ENCODE assay signal across 9 cellular contexts in the genomic region with DNA sequence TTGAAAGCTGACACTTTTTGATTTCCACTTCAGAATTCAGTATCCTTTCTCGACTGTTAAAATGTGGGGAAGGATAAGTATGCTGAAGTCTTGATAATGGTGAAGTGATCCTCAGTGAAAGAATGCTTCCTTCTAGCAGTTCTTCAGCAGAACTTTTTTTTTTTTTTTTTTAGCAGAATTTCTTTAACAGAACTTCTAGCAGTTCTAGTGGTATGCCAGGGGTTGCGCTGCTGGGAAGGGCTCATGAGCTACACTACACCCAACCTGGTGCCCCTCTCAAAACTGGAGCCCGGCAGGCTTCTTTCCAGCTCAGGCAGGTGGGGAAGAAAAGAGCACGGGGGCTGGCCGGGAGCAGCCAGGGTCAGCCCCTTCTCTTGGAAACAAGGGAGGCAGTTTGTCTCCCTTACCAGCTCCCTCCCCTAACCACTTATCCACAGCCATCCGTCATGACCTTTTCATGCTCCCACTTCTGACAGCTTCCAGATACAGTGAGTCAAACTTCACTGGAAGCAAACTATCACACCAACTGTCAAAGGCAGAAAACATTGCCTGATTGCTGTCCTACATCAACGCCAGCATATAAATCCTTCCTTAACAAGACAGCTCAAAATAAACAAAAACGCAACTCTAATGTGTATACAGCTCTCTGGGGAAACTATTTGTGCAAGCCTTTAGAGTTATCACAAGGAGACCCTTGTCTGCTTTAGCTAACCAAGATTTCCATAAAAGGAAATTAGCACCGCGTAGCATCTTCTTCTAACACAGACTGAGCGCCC.
DNase-seq lines count a peak whose midpoint lies in the region; ATAC-seq and TF ChIP-seq lines count a peak whose summit lies in the region.
"Had no signal": no experiment of that assay in that cellular context is flagged by ENCODE, and none has a peak within 500 bp of the region (broad histone marks: within the 10 kb centered on the region; RNA-seq: fewer than 3 reads in every experiment).

No MANE protein-coding gene starts in this region.

- no peaks in the 10 kb centered on the region; the same call in 1 of the 2 replicates for H4K20me1 ChIP-seq in GM23338 (replicated peaks; ENCODE audit: insufficient read depth)

- ATAC-seq in GM23338: peak; percentile 84
- ATAC-seq in SK-N-SH treated with all-trans-retinoic acid at 6 μM for 48 hours: peak; percentile 84
- ATAC-seq in HG03469 (IDR thresholded peaks at IDR 0.05; ENCODE audit: unreplicated experiment): no peak
- ATAC-seq in activated CD4-positive, CD25-positive, alpha-beta regulatory T cell treated with anti-CD3 and anti-CD28 coated beads, Interleukin-2, amount 50 U/mL, for 24 hours: no peak
- ATAC-seq in HG02759 (IDR thresholded peaks at IDR 0.05; ENCODE audit: unreplicated experiment): no peak
- ATAC-seq: activated T-cell treated with anti-CD3 and anti-CD28 coated beads, Interleukin-2, amount 50 U/mL, for 4 hours had no signal

- peaks cover 24% of the 10 kb centered on the region for H3K4me1 Mint-ChIP-seq in GM23338

- H3K9ac ChIP-seq in rectal smooth muscle tissue (ENCODE audit: low read length): no peak overlapping the region

- H3K9me3 Mint-ChIP-seq in GM23338: no peaks in the 10 kb centered on the region
- H3K9me3 Mint-ChIP-seq: activated T-cell treated with anti-CD3 and anti-CD28 coated beads, Interleukin-2, amount 50 U/mL, for 4 hours had no signal

- H3K9me3 ChIP-seq in cardiac muscle cell (ENCODE audit: low read depth): no peaks in the 10 kb centered on the region

- no peak overlapping the region for H3K4me3 Mint-ChIP-seq in GM23338
- H3K4me3 Mint-ChIP-seq: activated T-cell treated with anti-CD3 and anti-CD28 coated beads, Interleukin-2, amount 50 U/mL, for 4 hours had no signal

- H3K27ac ChIP-seq in GM23338 (ENCODE audit: low read depth) (peak overlapping the region; percentile 36; the same call in 1 of the 2 replicates), cardiac muscle cell (peak overlapping the region; percentile 98), rectal smooth muscle tissue (ENCODE audit: low read depth, low read length) (peak overlapping the region; percentile 11)

- no peak overlapping the region for H2AFZ ChIP-seq in GM23338

- no peaks in the 10 kb centered on the region for H3K27me3 ChIP-seq in GM23338 (ENCODE audit: insufficient read depth)
- H3K27me3 ChIP-seq in cardiac muscle cell: no peaks in the 10 kb centered on the region
- no peaks in the 10 kb centered on the region for H3K27me3 ChIP-seq in rectal smooth muscle tissue (ENCODE audit: control insufficient read depth, insufficient read depth, low read length)

- H3F3A ChIP-seq in GM23338 (replicated peaks; ENCODE audit: low read depth): no peaks in the 10 kb centered on the region

- no peaks in the 10 kb centered on the region for H3K9me2 ChIP-seq in GM23338 (ENCODE audit: insufficient read depth)

- peaks cover 10% of the 10 kb centered on the region; the same call in 1 of the 2 replicates for H3K4me1 ChIP-seq in GM23338 (ENCODE audit: insufficient read depth)
- H3K4me1 ChIP-seq in cardiac muscle cell (ENCODE audit: low read depth): peaks cover 86% of the 10 kb centered on the region
- H3K4me1 ChIP-seq in rectal smooth muscle tissue (ENCODE audit: control insufficient read depth, insufficient read depth, low read length): peaks cover 13% of the 10 kb centered on the region

- TF ChIP-seq CTCF in GM23338 (conservative IDR thresholded peaks at IDR 0.05; ENCODE audit: low read depth in 2 of 2) (no peak), cardiac muscle cell (IDR thresholded peaks at IDR 0.05; ENCODE audit: low read depth, low read length) (peak; percentile 34)

- no peaks in the 10 kb centered on the region for H3K79me2 ChIP-seq in GM23338 (replicated peaks; ENCODE audit: insufficient read depth)

- peaks cover 4% of the 10 kb centered on the region for H3K27me3 Mint-ChIP-seq in GM23338 (ENCODE audit: insufficient read depth, low read depth, poor library complexity)

- no peak overlapping the region for H3K4me3 ChIP-seq in GM23338
- H3K4me3 ChIP-seq in cardiac muscle cell: no peak overlapping the region
- H3K4me3 ChIP-seq in rectal smooth muscle tissue (ENCODE audit: low read length): peak overlapping the region; percentile 3

- H3K27ac Mint-ChIP-seq in GM23338: no peak overlapping the region

- H3K36me3 Mint-ChIP-seq in GM23338 (ENCODE audit: low read depth): 0 out of 3 replicates have a peak, but pooled peaks cover 3% of the 10 kb centered on the region

- DNase-seq in GM23338 (ENCODE audit: low spot score) (peak; percentile 56), cardiac muscle cell (ENCODE audit: low read depth in 1 of 2, low spot score in 1 of 2) (peak; percentile 79 to 91)
- DNase-seq in activated naive CD4-positive, alpha-beta T cell (lab: John Stamatoyannopoulos, UW): no peak
- DNase-seq: activated T-cell treated with anti-CD3 and anti-CD28 coated beads, Interleukin-2, amount 50 U/mL, for 4 hours had no signal

- H3K36me3 ChIP-seq in GM23338 (ENCODE audit: insufficient read depth): no peaks in the 10 kb centered on the region
- H3K36me3 ChIP-seq in cardiac muscle cell: no peaks in the 10 kb centered on the region
- H3K36me3 ChIP-seq in rectal smooth muscle tissue (ENCODE audit: control insufficient read depth, insufficient read depth, low read length): no peaks in the 10 kb centered on the region

- H3K4me2 ChIP-seq in GM23338: 0 out of 2 replicates have a peak overlapping the region, but pooled peaks have one; percentile 35

TF ChIP-seq in GM23338, 12 proteins besides CTCF, POLR2A, EP300 and RAD21 (continues in another document):
- TF ChIP-seq NANOG (IDR thresholded peaks at IDR 0.05; ENCODE audit: borderline replicate concordance): no peak
- TF ChIP-seq STAT1 (IDR thresholded peaks at IDR 0.05; ENCODE audit: unreplicated experiment): no peak
- TF ChIP-seq, protein P1, sequence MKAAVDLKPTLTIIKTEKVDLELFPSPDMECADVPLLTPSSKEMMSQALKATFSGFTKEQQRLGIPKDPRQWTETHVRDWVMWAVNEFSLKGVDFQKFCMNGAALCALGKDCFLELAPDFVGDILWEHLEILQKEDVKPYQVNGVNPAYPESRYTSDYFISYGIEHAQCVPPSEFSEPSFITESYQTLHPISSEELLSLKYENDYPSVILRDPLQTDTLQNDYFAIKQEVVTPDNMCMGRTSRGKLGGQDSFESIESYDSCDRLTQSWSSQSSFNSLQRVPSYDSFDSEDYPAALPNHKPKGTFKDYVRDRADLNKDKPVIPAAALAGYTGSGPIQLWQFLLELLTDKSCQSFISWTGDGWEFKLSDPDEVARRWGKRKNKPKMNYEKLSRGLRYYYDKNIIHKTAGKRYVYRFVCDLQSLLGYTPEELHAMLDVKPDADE (IDR thresholded peaks at IDR 0.05): no peak
- no peak for TF ChIP-seq EZH2 (IDR thresholded peaks at IDR 0.05; ENCODE audit: low read depth, unreplicated experiment)
- no peak for TF ChIP-seq POLR2AphosphoS5 (IDR thresholded peaks at IDR 0.05; ENCODE audit: low read depth)

TF ChIP-seq in SK-N-SH treated with all-trans-retinoic acid at 6 μM for 48 hours, 23 proteins besides CTCF, POLR2A, EP300 and RAD21 (continues in another document):
- TF ChIP-seq, protein P2, sequence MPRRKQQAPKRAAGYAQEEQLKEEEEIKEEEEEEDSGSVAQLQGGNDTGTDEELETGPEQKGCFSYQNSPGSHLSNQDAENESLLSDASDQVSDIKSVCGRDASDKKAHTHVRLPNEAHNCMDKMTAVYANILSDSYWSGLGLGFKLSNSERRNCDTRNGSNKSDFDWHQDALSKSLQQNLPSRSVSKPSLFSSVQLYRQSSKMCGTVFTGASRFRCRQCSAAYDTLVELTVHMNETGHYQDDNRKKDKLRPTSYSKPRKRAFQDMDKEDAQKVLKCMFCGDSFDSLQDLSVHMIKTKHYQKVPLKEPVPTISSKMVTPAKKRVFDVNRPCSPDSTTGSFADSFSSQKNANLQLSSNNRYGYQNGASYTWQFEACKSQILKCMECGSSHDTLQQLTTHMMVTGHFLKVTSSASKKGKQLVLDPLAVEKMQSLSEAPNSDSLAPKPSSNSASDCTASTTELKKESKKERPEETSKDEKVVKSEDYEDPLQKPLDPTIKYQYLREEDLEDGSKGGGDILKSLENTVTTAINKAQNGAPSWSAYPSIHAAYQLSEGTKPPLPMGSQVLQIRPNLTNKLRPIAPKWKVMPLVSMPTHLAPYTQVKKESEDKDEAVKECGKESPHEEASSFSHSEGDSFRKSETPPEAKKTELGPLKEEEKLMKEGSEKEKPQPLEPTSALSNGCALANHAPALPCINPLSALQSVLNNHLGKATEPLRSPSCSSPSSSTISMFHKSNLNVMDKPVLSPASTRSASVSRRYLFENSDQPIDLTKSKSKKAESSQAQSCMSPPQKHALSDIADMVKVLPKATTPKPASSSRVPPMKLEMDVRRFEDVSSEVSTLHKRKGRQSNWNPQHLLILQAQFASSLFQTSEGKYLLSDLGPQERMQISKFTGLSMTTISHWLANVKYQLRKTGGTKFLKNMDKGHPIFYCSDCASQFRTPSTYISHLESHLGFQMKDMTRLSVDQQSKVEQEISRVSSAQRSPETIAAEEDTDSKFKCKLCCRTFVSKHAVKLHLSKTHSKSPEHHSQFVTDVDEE (CRISPR knock-in tag; IDR thresholded peaks at IDR 0.05): peak; percentile 91
- TF ChIP-seq ZFP3 (CRISPR knock-in tag; IDR thresholded peaks at IDR 0.05): no peak
- peak; percentile 89; the same call in 1 of the 2 replicates for TF ChIP-seq RARB (CRISPR knock-in tag; IDR thresholded peaks at IDR 0.05)
- TF ChIP-seq ISL1 (CRISPR knock-in tag; IDR thresholded peaks at IDR 0.05): peak; percentile 95
- TF ChIP-seq GLIS3 (CRISPR knock-in tag; IDR thresholded peaks at IDR 0.05): no peak
- TF ChIP-seq, protein P3, sequence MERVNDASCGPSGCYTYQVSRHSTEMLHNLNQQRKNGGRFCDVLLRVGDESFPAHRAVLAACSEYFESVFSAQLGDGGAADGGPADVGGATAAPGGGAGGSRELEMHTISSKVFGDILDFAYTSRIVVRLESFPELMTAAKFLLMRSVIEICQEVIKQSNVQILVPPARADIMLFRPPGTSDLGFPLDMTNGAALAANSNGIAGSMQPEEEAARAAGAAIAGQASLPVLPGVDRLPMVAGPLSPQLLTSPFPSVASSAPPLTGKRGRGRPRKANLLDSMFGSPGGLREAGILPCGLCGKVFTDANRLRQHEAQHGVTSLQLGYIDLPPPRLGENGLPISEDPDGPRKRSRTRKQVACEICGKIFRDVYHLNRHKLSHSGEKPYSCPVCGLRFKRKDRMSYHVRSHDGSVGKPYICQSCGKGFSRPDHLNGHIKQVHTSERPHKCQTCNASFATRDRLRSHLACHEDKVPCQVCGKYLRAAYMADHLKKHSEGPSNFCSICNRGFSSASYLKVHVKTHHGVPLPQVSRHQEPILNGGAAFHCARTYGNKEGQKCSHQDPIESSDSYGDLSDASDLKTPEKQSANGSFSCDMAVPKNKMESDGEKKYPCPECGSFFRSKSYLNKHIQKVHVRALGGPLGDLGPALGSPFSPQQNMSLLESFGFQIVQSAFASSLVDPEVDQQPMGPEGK (CRISPR knock-in tag; IDR thresholded peaks at IDR 0.05; ENCODE audit: borderline replicate concordance): peak; percentile 86

Comparison
In these comparisons a context has a peak if more than half of its experiments do, and no peak if none do; other contexts are left out.
1. ATAC-seq: peak in GM23338 (single experiment) and SK-N-SH treated with all-trans-retinoic acid at 6 μM for 48 hours (single experiment); none in HG03469 (single experiment), activated CD4-positive, CD25-positive, alpha-beta regulatory T cell treated with anti-CD3 and anti-CD28 coated beads, Interleukin-2, amount 50 U/mL, for 24 hours (0 of 2) and HG02759 (single experiment).
2. DNase-seq: peak in GM23338 (single experiment) and cardiac muscle cell (2 of 2); none in activated naive CD4-positive, alpha-beta T cell (0 of 4).
3. H3K27ac ChIP-seq: peak in every context shown above with its lines; median percentile 98 in cardiac muscle cell; 36 in GM23338; 11 in rectal smooth muscle tissue.